In genomic region chr16:81142864-81143263, GRCh38 we compare ENCODE assay signal across 1 cellular context.
TF ChIP-seq lines count a peak whose summit lies in the region.

No MANE protein-coding gene starts in this region.

TF ChIP-seq in WTC11, 78 proteins besides CTCF, POLR2A, EP300 and RAD21 (continued from another document):
- TF ChIP-seq JAZF1 (CRISPR knock-in tag; IDR thresholded peaks at IDR 0.05) (no peak), PRDM15 (CRISPR knock-in tag; IDR thresholded peaks at IDR 0.05) (no peak), OVOL2 (CRISPR knock-in tag; IDR thresholded peaks at IDR 0.05; ENCODE audit: borderline replicate concordance) (no peak), ETV6 (CRISPR knock-in tag; IDR thresholded peaks at IDR 0.05) (no peak), ZMAT4 (CRISPR knock-in tag; IDR thresholded peaks at IDR 0.05) (no peak), NR2C2 (CRISPR knock-in tag; IDR thresholded peaks at IDR 0.05) (no peak), FOXJ3 (CRISPR knock-in tag; IDR thresholded peaks at IDR 0.05; ENCODE audit: borderline replicate concordance) (no peak), HMGXB4 (CRISPR knock-in tag; IDR thresholded peaks at IDR 0.05) (no peak)
